22 cellular contexts compared by ENCODE assay signal in the genomic region with DNA sequence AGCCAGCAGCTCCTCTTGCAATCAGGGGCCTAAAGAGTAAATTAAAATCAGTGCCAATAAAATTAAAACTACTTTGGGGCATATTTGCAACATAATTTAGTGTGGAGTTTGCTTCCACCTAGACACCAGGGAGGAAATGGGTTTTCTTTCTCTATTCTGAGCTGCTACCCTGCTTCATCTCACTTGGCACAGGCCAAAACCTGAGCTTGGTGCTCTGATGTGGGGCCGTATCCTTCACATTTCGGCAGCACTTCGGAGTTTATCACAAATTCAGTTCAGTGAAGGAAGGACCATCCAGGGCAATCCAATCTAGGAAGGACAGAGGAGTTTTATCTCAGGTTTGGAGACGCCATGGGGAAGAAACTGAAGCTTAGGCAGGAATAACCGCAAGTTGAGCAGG.
A peak's percentile ranks its signal among the peaks of the same experiment; 100 is the strongest.
DNase-seq lines count a peak whose midpoint lies in the region; ATAC-seq and TF ChIP-seq lines count a peak whose summit lies in the region.
"Had no signal": no experiment of that assay in that cellular context is flagged by ENCODE, and none has a peak within 500 bp of the region (broad histone marks: within the 10 kb centered on the region; RNA-seq: fewer than 3 reads in every experiment).

No MANE protein-coding gene starts in this region.

- H4K5ac ChIP-seq in H9 (ENCODE audit: insufficient read length, low read depth, low read length): no peak overlapping the region

- no peak overlapping the region for H2BK15ac ChIP-seq in H9 (ENCODE audit: low read depth, low read length)

- no peak overlapping the region for H3K23ac ChIP-seq in H9 (ENCODE audit: insufficient read length, low read depth, low read length)

- no peak overlapping the region for H3K18ac ChIP-seq in H9 (ENCODE audit: insufficient read length, low read depth, low read length)

- peaks cover 17 to 23% of the 10 kb centered on the region in 2 experiments for H3K4me1 Mint-ChIP-seq in H9
- H3K4me1 Mint-ChIP-seq: B cell had no signal

- H3K27ac Mint-ChIP-seq in H9: peak overlapping the region in 2 of 3 experiments; percentile 79 to 86; a peak in 6 of 7 replicates
- H3K27ac Mint-ChIP-seq: B cell; CD8-positive, alpha-beta T cell had no signal

- H2BK5ac ChIP-seq in H9 (ENCODE audit: insufficient read length, low read length): no peak overlapping the region

- no peaks in the 10 kb centered on the region for H3K9me3 ChIP-seq in H9 (ENCODE audit: control insufficient read depth, low read depth, low read length)
- no peaks in the 10 kb centered on the region for H3K9me3 ChIP-seq in SK-N-MC (ENCODE audit: low read depth, low read length)
- H3K9me3 ChIP-seq in iPS-20b (ENCODE audit: insufficient read depth, low read depth, low read length): no peaks in the 10 kb centered on the region
- no peaks in the 10 kb centered on the region for H3K9me3 ChIP-seq in parathyroid adenoma (ENCODE audit: control insufficient read depth, low read length)
- H3K9me3 ChIP-seq: Caco-2 had no signal

- H3K56ac ChIP-seq in H9 (ENCODE audit: insufficient read length, low read depth, low read length): no peak overlapping the region

- no peak overlapping the region for H2BK20ac ChIP-seq in H9 (ENCODE audit: low read depth, low read length, poor library complexity, severe bottlenecking)

- DNase-seq in H9 (no peak), SK-N-MC (ENCODE audit: low read depth, low spot score) (no peak), Kasumi-1 (lab: John Stamatoyannopoulos, UW) (no peak)
- DNase-seq in central memory CD4-positive, alpha-beta T cell: no peak
- DNase-seq: Caco-2; CD8-positive, alpha-beta T cell; GOT3; Karpas-422; MV-4-11; NCI-H1694; NCI-H2029 treated with DMSO at 0.1 percent for 48 hours; NCI-H2227 treated with DMSO at 0.1 percent for 48 hours; NCI-H526 treated with DMSO at 0.1 percent for 48 hours; SHP77 treated with DMSO at 0.1 percent for 48 hours had no signal

- H3K79me2 ChIP-seq in H9 (ENCODE audit: insufficient read depth, low read length) (no peaks in the 10 kb centered on the region), parathyroid adenoma (no peaks in the 10 kb centered on the region)

- H3K9ac ChIP-seq in H9 (ENCODE audit: extremely low read depth, insufficient read length, low read length): no peak overlapping the region
- H3K9ac ChIP-seq in SK-N-MC (ENCODE audit: insufficient read length): peak overlapping the region; percentile 49
- H3K9ac ChIP-seq in iPS-20b (ENCODE audit: low read depth, low read length): peak overlapping the region; percentile 47; the same call in 1 of the 2 replicates
- no peak overlapping the region for H3K9ac ChIP-seq in parathyroid adenoma

- WGBS in H9 (ENCODE audit: extremely low coverage, insufficient read length, low lambda C conversion rate): no CpG with 5 or more reads among the region's 5 CpGs

- H3K4me3 Mint-ChIP-seq in H9: no peak overlapping the region
- H3K4me3 Mint-ChIP-seq: B cell; CD8-positive, alpha-beta T cell had no signal

- peak overlapping the region; percentile 69 for H2BK120ac ChIP-seq in H9 (ENCODE audit: low read depth, low read length, poor library complexity, severe bottlenecking)

- no peak overlapping the region for H3T11ph ChIP-seq in H9 (ENCODE audit: low read length)

- peak overlapping the region; percentile 40; the same call in 1 of the 2 replicates for H3K14ac ChIP-seq in H9 (ENCODE audit: insufficient read depth, low read length)

- TF ChIP-seq CTCF in H9 (conservative IDR thresholded peaks at IDR 0.05) (no peak), parathyroid adenoma (IDR thresholded peaks at IDR 0.05) (no peak)

- H2AFZ ChIP-seq in H9 (ENCODE audit: low read length) (peak overlapping the region; percentile 86), parathyroid adenoma (no peak overlapping the region)

- no peak overlapping the region for H3K4me2 ChIP-seq in H9 (ENCODE audit: insufficient read depth, insufficient read length, low read length)
- peak overlapping the region; percentile 1 for H3K4me2 ChIP-seq in parathyroid adenoma (ENCODE audit: low read length)

- H3K9me3 Mint-ChIP-seq in H9: no peaks in the 10 kb centered on the region
- H3K9me3 Mint-ChIP-seq: CD8-positive, alpha-beta T cell had no signal

- H3K23me2 ChIP-seq in H9 (ENCODE audit: insufficient read length, low read depth, low read length, poor library complexity, severe bottlenecking): no peaks in the 10 kb centered on the region

- peaks cover 10% of the 10 kb centered on the region; the same call in 1 of the 2 replicates for H3K4me1 ChIP-seq in H9 (ENCODE audit: insufficient read depth, low read length)
- peaks cover 15% of the 10 kb centered on the region for H3K4me1 ChIP-seq in iPS-20b (ENCODE audit: insufficient read depth, low read length)
- no peaks in the 10 kb centered on the region for H3K4me1 ChIP-seq in parathyroid adenoma
- H3K4me1 ChIP-seq: Caco-2 had no signal

- no peak overlapping the region for H2BK12ac ChIP-seq in H9 (ENCODE audit: insufficient read length, low read depth, low read length)

- H2AK5ac ChIP-seq in H9 (ENCODE audit: insufficient read length, low read length): no peak overlapping the region

- no peaks in the 10 kb centered on the region for H3K79me1 ChIP-seq in H9 (ENCODE audit: insufficient read depth, low read depth, low read length, poor library complexity, severe bottlenecking)

- H3K36me3 ChIP-seq in SK-N-MC (ENCODE audit: insufficient read depth, low read length) (no peaks in the 10 kb centered on the region), iPS-20b (ENCODE audit: insufficient read depth, low read depth, low read length) (no peaks in the 10 kb centered on the region), parathyroid adenoma (ENCODE audit: control insufficient read depth, insufficient read depth, low read length) (no peaks in the 10 kb centered on the region)

- H3K4me3 ChIP-seq in SK-N-MC: no peak overlapping the region
- H3K4me3 ChIP-seq in iPS-20b (ENCODE audit: low read length): 0 out of 2 replicates have a peak overlapping the region, but pooled peaks have one; percentile 10
- no peak overlapping the region for H3K4me3 ChIP-seq in parathyroid adenoma (ENCODE audit: low read depth, low read length)

- no peak overlapping the region for H3K4ac ChIP-seq in H9 (ENCODE audit: low read depth, low read length)

- no peaks in the 10 kb centered on the region for H4K20me1 ChIP-seq in H9 (ENCODE audit: control insufficient read depth, insufficient read depth, insufficient read length)

- H4K8ac ChIP-seq in H9 (replicated peaks; ENCODE audit: insufficient read length, low read depth, low read length): no peak overlapping the region

- no peaks in the 10 kb centered on the region for H3K27me3 Mint-ChIP-seq in H9 (ENCODE audit: low read depth)

- no peak for ATAC-seq in GM18907 (IDR thresholded peaks at IDR 0.05; ENCODE audit: unreplicated experiment)
- ATAC-seq: CD8-positive, alpha-beta T cell; HCT116; HepG2; Panc1 had no signal

- no peaks in the 10 kb centered on the region for H3K27me3 ChIP-seq in H9 (ENCODE audit: insufficient read depth, low read length)
- H3K27me3 ChIP-seq in iPS-20b (ENCODE audit: insufficient read depth, low read length): no peaks in the 10 kb centered on the region
- H3K27me3 ChIP-seq in parathyroid adenoma (ENCODE audit: control insufficient read depth, insufficient read depth, low read length): no peaks in the 10 kb centered on the region

- H3K36me3 Mint-ChIP-seq in H9 (ENCODE audit: insufficient read depth in 1 of 3, low read depth in 3 of 3): no peaks in the 10 kb centered on the region
- H3K36me3 Mint-ChIP-seq: CD8-positive, alpha-beta T cell had no signal

- H3K27ac ChIP-seq in H9 (ENCODE audit: insufficient read length, low read depth, low read length): no peak overlapping the region
- H3K27ac ChIP-seq in SK-N-MC: peak overlapping the region; percentile 59
- no peak overlapping the region for H3K27ac ChIP-seq in iPS-20b (ENCODE audit: low read length)
- H3K27ac ChIP-seq in parathyroid adenoma: no peak overlapping the region
- H3K27ac ChIP-seq: C4-2B had no signal

- H4K91ac ChIP-seq in H9 (ENCODE audit: insufficient read length, low read depth, low read length): no peak overlapping the region

Comparison
In these comparisons a context has a peak if more than half of its experiments do, and no peak if none do; other contexts are left out.
1. H3K9ac ChIP-seq: peak in SK-N-MC (single experiment) and iPS-20b (single experiment); none in H9 (single experiment) and parathyroid adenoma (single experiment).